ENCODE assay signal across 8 cellular contexts in genomic region chr17:78040561-78041400, GRCh38.
A peak's percentile ranks its signal among the peaks of the same experiment; 100 is the strongest.
DNase-seq lines count a peak whose midpoint lies in the region; ATAC-seq, FAIRE-seq and TF ChIP-seq lines count a peak whose summit lies in the region.

No MANE protein-coding gene starts in this region.

- H3K4me1 Mint-ChIP-seq in activated naive CD8-positive, alpha-beta T cell treated with anti-CD3 and anti-CD28 coated beads for 36 hours = peaks cover 23% of the 10 kb centered on the region

- H3K36me3 ChIP-seq in BE2C = peaks cover 18% of the 10 kb centered on the region
- H3K36me3 ChIP-seq in psoas muscle (ENCODE audit: insufficient read depth in 1 of 2, low read depth in 1 of 2) = peaks cover 0 to 8% of the 10 kb centered on the region in 2 donors

- FAIRE-seq in RCC 7860 (lab: Jason Lieb, UNC) = no peak

- H3K4me3 ChIP-seq in BE2C (ENCODE audit: low read depth, low read length) (peak overlapping the region; percentile 68), psoas muscle (peak overlapping the region; percentile 71)

- intact Hi-C loops in head of caudate nucleus (cut with DNase I) = no loop called here
- intact Hi-C loops in psoas muscle (cut with DNase I) = loop anchor here in 1 of 2 donors (2.0 kb wide), 1 partner anchor 18 kb away; no protein-coding TSS in a partner anchor

- DNase-seq in BE2C (peak; percentile 72), HPDE6-E6E7 (ENCODE audit: extremely low spot score) (peak; percentile 20), head of caudate nucleus (peak; percentile 49 to 90 (median 78)), psoas muscle (peak; percentile 68 to 88), RCC 7860 (ENCODE audit: low spot score) (no peak)
- peak; percentile 16 for DNase-seq in activated naive CD8-positive, alpha-beta T cell treated with anti-CD3 and anti-CD28 coated beads for 36 hours

- H3K36me3 Mint-ChIP-seq in activated naive CD8-positive, alpha-beta T cell treated with anti-CD3 and anti-CD28 coated beads for 36 hours = peaks cover 26% of the 10 kb centered on the region

- no peaks in the 10 kb centered on the region for H3K9me3 ChIP-seq in BE2C
- H3K9me3 ChIP-seq in psoas muscle = no peaks in the 10 kb centered on the region

- H3K27me3 Mint-ChIP-seq in activated naive CD8-positive, alpha-beta T cell treated with anti-CD3 and anti-CD28 coated beads for 36 hours = no peaks in the 10 kb centered on the region

- 2 to 11% (median 10%) methylated on average over 41 to 44 of the region's 44 CpGs for WGBS in psoas muscle, 3 donors

- H3K27ac ChIP-seq in psoas muscle = peak overlapping the region; percentile 91

- H3K27me3 ChIP-seq in BE2C (no peaks in the 10 kb centered on the region), psoas muscle (ENCODE audit: insufficient read depth in 3 of 3, low read length in 2 of 3) (no peaks in the 10 kb centered on the region)

- H3K4me1 ChIP-seq in BE2C = peaks cover 12% of the 10 kb centered on the region
- peaks cover 42% of the 10 kb centered on the region for H3K4me1 ChIP-seq in psoas muscle

- peaks cover 3% of the 10 kb centered on the region for H3K9me3 Mint-ChIP-seq in activated naive CD8-positive, alpha-beta T cell treated with anti-CD3 and anti-CD28 coated beads for 36 hours

- peak overlapping the region; percentile 57 for H3K27ac Mint-ChIP-seq in activated naive CD8-positive, alpha-beta T cell treated with anti-CD3 and anti-CD28 coated beads for 36 hours

- ATAC-seq in psoas muscle (peak; percentile 85 to 88 (median 87)), HG03469 (IDR thresholded peaks at IDR 0.05; ENCODE audit: unreplicated experiment) (no peak)

- peak overlapping the region; percentile 62 for H3K4me3 Mint-ChIP-seq in activated naive CD8-positive, alpha-beta T cell treated with anti-CD3 and anti-CD28 coated beads for 36 hours

- TF ChIP-seq CTCF in BE2C (IDR thresholded peaks at IDR 0.05; ENCODE audit: low read depth, low read length) = peak; percentile 32; the same call in 1 of the 2 replicates
- no peak for TF ChIP-seq CTCF in psoas muscle (IDR thresholded peaks at IDR 0.05)

TF ChIP-seq in PFSK-1, 5 proteins besides CTCF, POLR2A, EP300 and RAD21:
- TF ChIP-seq TAF1 (IDR thresholded peaks at IDR 0.05; ENCODE audit: borderline replicate concordance, insufficient read depth, low read length) (no peak), REST (IDR thresholded peaks at IDR 0.05; ENCODE audit: insufficient read depth in 1 of 2, low read depth in 2 of 2, low read length in 2 of 2) (no peak), SIN3A (IDR thresholded peaks at IDR 0.05; ENCODE audit: borderline replicate concordance, insufficient read depth, low read length) (no peak; the same call in 1 of the 2 replicates), FOXP2 (optimal IDR thresholded peaks at IDR 0.05; ENCODE audit: borderline replicate concordance, extremely low read depth, extremely low read length, insufficient read depth) (peak; percentile 37), POLR2AphosphoS5 (IDR thresholded peaks at IDR 0.05; ENCODE audit: low read depth, low read length) (no peak)
